In the genomic region with DNA sequence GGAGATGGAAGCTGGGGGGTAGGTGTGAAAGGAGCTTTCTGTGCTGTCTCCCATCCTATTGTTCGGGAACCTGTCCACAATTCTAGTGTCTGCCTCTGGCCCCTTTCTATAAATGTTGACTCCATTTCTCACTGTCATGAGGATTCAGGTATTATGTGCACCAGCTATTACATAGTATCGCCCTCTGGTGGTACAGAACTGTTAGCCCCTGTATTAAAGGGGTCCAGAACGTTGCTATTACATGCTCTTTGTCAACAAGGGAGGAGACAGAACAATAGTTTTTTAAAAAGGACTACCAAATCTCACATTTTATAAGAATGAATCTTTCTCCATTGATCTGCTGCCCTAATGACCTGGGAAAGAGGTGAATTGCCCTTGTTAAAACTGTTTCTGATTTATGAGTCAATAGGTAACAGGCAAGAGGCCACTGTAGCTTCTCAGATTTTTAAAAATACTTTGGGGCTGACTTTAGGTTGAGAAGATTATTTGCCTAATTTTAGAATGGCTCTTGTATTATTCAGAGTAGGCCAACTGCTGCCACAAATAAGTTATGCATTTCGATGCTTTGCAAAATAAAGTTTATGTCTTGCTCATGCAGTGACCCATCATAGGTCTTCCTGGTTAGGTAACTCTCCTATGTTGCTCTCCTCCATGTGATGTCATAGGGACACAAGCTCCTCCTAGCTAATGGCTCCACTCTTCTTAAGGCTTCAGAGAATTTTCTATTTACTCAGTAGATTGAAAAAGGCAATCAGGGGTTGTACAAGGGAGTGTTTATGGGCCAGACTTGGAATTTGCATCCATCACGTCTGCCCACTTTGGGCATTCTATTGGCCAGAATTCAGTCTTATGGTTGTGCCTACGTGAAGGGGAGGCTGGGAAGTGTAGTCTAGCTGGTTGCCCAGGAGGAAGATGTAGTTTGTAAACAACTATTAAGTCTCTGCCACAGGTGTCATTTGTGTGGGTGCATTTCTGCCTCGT, we compare ENCODE assay signal across 8 cellular contexts. TPM values are rescaled to one million over a fixed set of nuclear protein-coding genes. Genes with fewer than 3 reads are reported as not detected.
DNase-seq lines count a peak whose midpoint lies in the region; ATAC-seq, FAIRE-seq and TF ChIP-seq lines count a peak whose summit lies in the region.

No MANE protein-coding gene starts in this region.

- H3K9me3 ChIP-seq in Panc1 (ENCODE audit: control insufficient read depth, insufficient read depth, low read depth, low read length): peaks cover 6% of the 10 kb centered on the region; the same call in 1 of the 2 replicates

- DNase-seq in SIG-M5 treated with dmso at 0.1 percent for 504 hours (lab: John Stamatoyannopoulos, UW; ENCODE audit: unreplicated experiment) (peak; percentile 91), SIG-M5 (lab: John Stamatoyannopoulos, UW) (no peak), HTR-8/SVneo (ENCODE audit: insufficient read length, low spot score) (peak; percentile 53), Panc1 (ENCODE audit: low read depth, low spot score) (peak; percentile 42), myocyte (ENCODE audit: low read depth) (peak; percentile 61), retina (no peak)

- CTCF ChIA-PET in Panc1 (lab: Charles Lee): no interaction called here

- H3K4me1 ChIP-seq in Panc1 (ENCODE audit: control insufficient read depth, insufficient read depth, low read length): no peaks in the 10 kb centered on the region

- peaks cover 10% of the 10 kb centered on the region for H3K9me3 Mint-ChIP-seq in dendritic cell treated with granulocyte-macrophage colony-stimulating factor and Interleukin-4, amounts not matched to agents 40 ng/mL and 50 ng/mL, for 4 days

- no peaks in the 10 kb centered on the region for H3K27me3 Mint-ChIP-seq in dendritic cell treated with granulocyte-macrophage colony-stimulating factor and Interleukin-4, amounts not matched to agents 40 ng/mL and 50 ng/mL, for 4 days

- H3K27ac Mint-ChIP-seq in dendritic cell treated with granulocyte-macrophage colony-stimulating factor and Interleukin-4, amounts not matched to agents 40 ng/mL and 50 ng/mL, for 4 days: peak overlapping the region; percentile 86

- H3K4me1 Mint-ChIP-seq in dendritic cell treated with granulocyte-macrophage colony-stimulating factor and Interleukin-4, amounts not matched to agents 40 ng/mL and 50 ng/mL, for 4 days (ENCODE audit: low read depth): peaks cover 70% of the 10 kb centered on the region

- H3K27me3 ChIP-seq in Panc1 (ENCODE audit: control insufficient read depth, insufficient read depth, low read length): peaks cover 2% of the 10 kb centered on the region

- peak; percentile 79 for TF ChIP-seq CTCF in Panc1 (IDR thresholded peaks at IDR 0.05)

- H3K27ac ChIP-seq in Panc1 (ENCODE audit: low read length): no peak overlapping the region

- POLR2A ChIA-PET in Panc1 (lab: Charles Lee): no interaction called here

- intact Hi-C loops in Panc1 (cut with micrococcal nuclease; ENCODE audit: unreplicated experiment): no loop called here
- intact Hi-C loops in dendritic cell treated with granulocyte-macrophage colony-stimulating factor and Interleukin-4, amounts not matched to agents 40 ng/mL and 50 ng/mL, for 4 days (cut with micrococcal nuclease): loop anchor here (10.0 kb wide), 1 partner anchor 52 kb away; no protein-coding TSS in a partner anchor

- no peaks in the 10 kb centered on the region for H3K36me3 ChIP-seq in Panc1 (ENCODE audit: control insufficient read depth, insufficient read depth, low read length)

- ATAC-seq in GM21381 (IDR thresholded peaks at IDR 0.05; ENCODE audit: unreplicated experiment) (peak; percentile 77), Panc1 (peak; percentile 91)

- in situ Hi-C loops in Panc1 (cut with HindIII; ENCODE audit: low pct_unique_long_range_greater_than_20kb, low sequenced_read_pairs): no loop called here

- peaks cover 13% of the 10 kb centered on the region for H3K36me3 Mint-ChIP-seq in dendritic cell treated with granulocyte-macrophage colony-stimulating factor and Interleukin-4, amounts not matched to agents 40 ng/mL and 50 ng/mL, for 4 days (ENCODE audit: low read depth)

- no peak overlapping the region for H3K4me3 ChIP-seq in Panc1 (ENCODE audit: low read depth in 2 of 2, low read length in 2 of 2)

- no TSS peak for BruUV-seq in Panc1 (replicated peaks; lab: Mats Ljungman, UMichigan)

- no peak overlapping the region for H3K4me3 Mint-ChIP-seq in dendritic cell treated with granulocyte-macrophage colony-stimulating factor and Interleukin-4, amounts not matched to agents 40 ng/mL and 50 ng/mL, for 4 days

- FAIRE-seq in HTR-8/SVneo (lab: Jason Lieb, UNC): peak; percentile 51

RNA-seq across cellular contexts. Expression of a gene that starts 20.8 kb away (rescaled TPM):
- total RNA-seq in Panc1 (2021; ENCODE audit: unreplicated experiment): not detected
- not detected for polyA plus RNA-seq in Panc1 (2012; ENCODE audit: insufficient read length)
- total RNA-seq in myocyte: not detected in 2 replicates
- polyA plus RNA-seq in myocyte (2012): not detected

RNA-seq across cellular contexts. Expression of a gene that starts 25.8 kb away (rescaled TPM):
- total RNA-seq in Panc1 (2021; ENCODE audit: unreplicated experiment): not detected
- not detected for polyA plus RNA-seq in Panc1 (2012; ENCODE audit: insufficient read length)
- total RNA-seq in myocyte: not detected in 2 replicates
- polyA plus RNA-seq in myocyte (2012): not detected

RNA-seq across cellular contexts. Expression of a gene that starts 27.4 kb away (rescaled TPM):
- total RNA-seq in Panc1 (2021; ENCODE audit: unreplicated experiment) (162 TPM), myocyte (141 and 165 TPM in 2 replicates)
- 185 TPM for polyA plus RNA-seq in Panc1 (2012; ENCODE audit: insufficient read length)
- polyA plus RNA-seq in myocyte (2012): 122 TPM

Comparison
In these comparisons a context has a peak if more than half of its experiments do, and no peak if none do; other contexts are left out.
1. DNase-seq: peak in SIG-M5 treated with dmso at 0.1 percent for 504 hours (single experiment), HTR-8/SVneo (single experiment), Panc1 (single experiment) and myocyte (single experiment); none in SIG-M5 (single experiment) and retina (single experiment).